In genomic region chr1:47361380-47361779, GRCh38 we compare ENCODE assay signal across 12 cellular contexts. TPM values are rescaled to one million over a fixed set of nuclear protein-coding genes. Genes with fewer than 3 reads are reported as not detected.
"Had no signal": no experiment of that assay in that cellular context is flagged by ENCODE, and none has a peak within 500 bp of the region (broad histone marks: within the 10 kb centered on the region; RNA-seq: fewer than 3 reads in every experiment).

No MANE protein-coding gene starts in this region.

- H3K4me3 ChIP-seq: GM23248, GM23338, HAP-1 had no signal

- H3K9me3 ChIP-seq: HAP-1 had no signal

- H2AFZ ChIP-seq: GM23248, GM23338 had no signal

- H3K4me1 ChIP-seq: HAP-1 had no signal

- ATAC-seq: GM23338, HCT116 had no signal

- H3K27ac ChIP-seq: GM23248 had no signal

- FAIRE-seq: H1, H54 had no signal

- H3K9ac ChIP-seq: GM23248 had no signal

- H3K36me3 ChIP-seq: HAP-1 had no signal

- DNase-seq: GM23248, GOT3, H7, H9, HCEC 1CT, HFFc6 had no signal

- H3K4me2 ChIP-seq: GM23338 had no signal

RNA-seq across cellular contexts. Expression of gene FOXE3, which starts 54.7 kb away (rescaled TPM):
- total RNA-seq: GM23248, GM23338, H1, H4, HFFc6 had no signal
- polyA plus RNA-seq: GM23248, GM23338 had no signal
